In genomic region chr9:88766778-88767503, GRCh38 we compare ENCODE assay signal across 19 cellular contexts.
DNase-seq lines count a peak whose midpoint lies in the region; ATAC-seq, FAIRE-seq and TF ChIP-seq lines count a peak whose summit lies in the region.
"Had no signal": no experiment of that assay in that cellular context is flagged by ENCODE, and none has a peak within 500 bp of the region (broad histone marks: within the 10 kb centered on the region; RNA-seq: fewer than 3 reads in every experiment).

No MANE protein-coding gene starts in this region.

- H3K27me3 Mint-ChIP-seq in nephron (ENCODE audit: low read depth) (no peaks in the 10 kb centered on the region), T-cell (peaks cover 2 to 6% of the 10 kb centered on the region in 2 donors)

- no peak overlapping the region for H3K4me3 ChIP-seq in endothelial cell of umbilical vein (replicated peaks in 1 of 3; ENCODE audit: insufficient read depth in 1 of 3, low read depth in 1 of 3, low read length in 3 of 3)
- H3K4me3 ChIP-seq in right atrium auricular region = no peak overlapping the region
- no peak overlapping the region for H3K4me3 ChIP-seq in tibial artery
- H3K4me3 ChIP-seq: body of pancreas, prostate gland, suprapubic skin had no signal

- CTCF ChIA-PET in RWPE1 (lab: Yijun Ruan, JAX) = no interaction called here
- CTCF ChIA-PET in endothelial cell of umbilical vein (lab: Charles Lee) = interaction anchor here (1.2 kb wide), 1 partner anchor 11 kb away, joined by 3 read pairs; no protein-coding TSS in a partner anchor
- CTCF ChIA-PET in T-cell (lab: Charles Lee) = no interaction called here

- no peaks in the 10 kb centered on the region for H3K9me3 ChIP-seq in endothelial cell of umbilical vein (replicated peaks; ENCODE audit: control insufficient read depth, insufficient read depth, low read length)
- no peaks in the 10 kb centered on the region for H3K9me3 ChIP-seq in right atrium auricular region
- no peaks in the 10 kb centered on the region for H3K9me3 ChIP-seq in tibial artery
- H3K9me3 ChIP-seq: body of pancreas, prostate gland, suprapubic skin had no signal

- ATAC-seq in T-cell (replicated peaks in 1 of 4) = no peak
- ATAC-seq in GM19324 (IDR thresholded peaks at IDR 0.05; ENCODE audit: low FRiP score, unreplicated experiment) = no peak
- ATAC-seq: body of pancreas, left lobe of liver had no signal

- no peak overlapping the region for H3K4me2 ChIP-seq in endothelial cell of umbilical vein (ENCODE audit: insufficient read depth, low read length)

- no TSS peak for BruUV-seq in endothelial cell of umbilical vein (replicated peaks; lab: Mats Ljungman, UMichigan)

- peaks cover 26% of the 10 kb centered on the region for H3K4me1 ChIP-seq in endothelial cell of umbilical vein (ENCODE audit: control insufficient read depth, extremely low read depth, insufficient read depth, low read length)
- no peaks in the 10 kb centered on the region for H3K4me1 ChIP-seq in right atrium auricular region
- no peaks in the 10 kb centered on the region for H3K4me1 ChIP-seq in tibial artery
- H3K4me1 ChIP-seq: body of pancreas, prostate gland, suprapubic skin had no signal

- TF ChIP-seq CTCF in RWPE1 (conservative IDR thresholded peaks at IDR 0.05; ENCODE audit: low read depth) = no peak
- no peak for TF ChIP-seq CTCF in endothelial cell of umbilical vein (IDR thresholded peaks at IDR 0.05; ENCODE audit: extremely low read depth in 1 of 2, insufficient read depth in 1 of 2, low read depth in 1 of 2, low read length in 2 of 2)
- TF ChIP-seq CTCF in nephron (IDR thresholded peaks at IDR 0.05; ENCODE audit: unreplicated experiment in 3 of 3) = no peak
- no peak for TF ChIP-seq CTCF in right atrium auricular region (IDR thresholded peaks at IDR 0.05)
- TF ChIP-seq CTCF in tibial artery (IDR thresholded peaks at IDR 0.05) = no peak

- H3K36me3 Mint-ChIP-seq in nephron (ENCODE audit: low read depth) = no peaks in the 10 kb centered on the region
- no peaks in the 10 kb centered on the region for H3K36me3 Mint-ChIP-seq in T-cell

- FAIRE-seq in endothelial cell of umbilical vein (lab: Jason Lieb, UNC) = no peak
- FAIRE-seq: GM12891 had no signal

- H3K4me1 Mint-ChIP-seq in nephron = peaks cover 9% of the 10 kb centered on the region
- no peaks in the 10 kb centered on the region for H3K4me1 Mint-ChIP-seq in T-cell

- no peak overlapping the region for H3K9ac ChIP-seq in endothelial cell of umbilical vein (replicated peaks; ENCODE audit: extremely low read depth, insufficient read depth, low read length)

- H3K27ac Mint-ChIP-seq in nephron (peak overlapping the region in 2 of 3 experiments; percentile 28 to 70), T-cell (no peak overlapping the region)
- H3K27ac Mint-ChIP-seq: endodermal cell had no signal

- dilution Hi-C loops in endothelial cell of umbilical vein (cut with MboI; ENCODE audit: extremely low pct_ligation_motif_present, low sequenced_read_pairs) = no loop called here

- POLR2A ChIA-PET in RWPE1 (lab: Yijun Ruan, JAX; ENCODE audit: low non-redundant PET) = no interaction called here
- POLR2A ChIA-PET in endothelial cell of umbilical vein (lab: Charles Lee) = interaction anchor here (1.1 kb wide), 1 partner anchor 11 kb away, joined by 3 read pairs; no protein-coding TSS in a partner anchor
- POLR2A ChIA-PET in T-cell (lab: Charles Lee) = no interaction called here

- peaks cover 16% of the 10 kb centered on the region for H3K9me3 Mint-ChIP-seq in nephron
- no peaks in the 10 kb centered on the region for H3K9me3 Mint-ChIP-seq in T-cell
- H3K9me3 Mint-ChIP-seq: endodermal cell had no signal

- H3K27me3 ChIP-seq in endothelial cell of umbilical vein (ENCODE audit: control insufficient read depth in 2 of 2, insufficient read depth in 2 of 2, low read length in 2 of 2) = no peaks in the 10 kb centered on the region
- H3K27me3 ChIP-seq in right atrium auricular region = no peaks in the 10 kb centered on the region
- H3K27me3 ChIP-seq in tibial artery = no peaks in the 10 kb centered on the region
- H3K27me3 ChIP-seq: body of pancreas, suprapubic skin had no signal

- H2AFZ ChIP-seq in endothelial cell of umbilical vein (ENCODE audit: low read depth, low read length) = peak overlapping the region; percentile 54

- peak; percentile 87 for DNase-seq in EL
- peak; percentile 71 for DNase-seq in RWPE1 (ENCODE audit: low spot score)
- DNase-seq in endothelial cell of umbilical vein (ENCODE audit: low read depth, low spot score) = no peak
- DNase-seq in T-cell = no peak
- DNase-seq in right atrium auricular region (ENCODE audit: low spot score) = no peak
- no peak for DNase-seq in tibial artery
- DNase-seq: activated CD8-positive, alpha-beta memory T cell treated with anti-CD3 and anti-CD28 coated beads for 24 hours; activated effector memory CD4-positive, alpha-beta T cell treated with anti-CD3 and anti-CD28 coated beads, Interleukin-2, amount 50 U/mL, for 16 hours; body of pancreas; DND-41; endodermal cell; NCI-H2171 treated with DMSO at 0.1 percent for 48 hours had no signal

- intact Hi-C loops in endothelial cell of umbilical vein (cut with micrococcal nuclease) (no loop called here), tibial artery (cut with DNase I; ENCODE audit: low total_unique reads) (no loop called here)

- H3K27ac ChIP-seq in RWPE1 (no peak overlapping the region), endothelial cell of umbilical vein (ENCODE audit: insufficient read depth, low read depth, low read length) (no peak overlapping the region), right atrium auricular region (no peak overlapping the region), tibial artery (no peak overlapping the region)
- H3K27ac ChIP-seq: body of pancreas, C4-2B, prostate gland, suprapubic skin had no signal

- H3K4me3 Mint-ChIP-seq in nephron = no peak overlapping the region
- H3K4me3 Mint-ChIP-seq in T-cell = no peak overlapping the region
- H3K4me3 Mint-ChIP-seq: endodermal cell had no signal

- no peaks in the 10 kb centered on the region for H3K79me2 ChIP-seq in endothelial cell of umbilical vein (ENCODE audit: control insufficient read depth, insufficient read depth, low read length)

- no peaks in the 10 kb centered on the region for H4K20me1 ChIP-seq in endothelial cell of umbilical vein (replicated peaks; ENCODE audit: control insufficient read depth, extremely low read depth, insufficient read depth, low read length)

- no peaks in the 10 kb centered on the region for H3K9me1 ChIP-seq in endothelial cell of umbilical vein (replicated peaks; ENCODE audit: control insufficient read depth, extremely low read depth, insufficient read depth, low read length)

- TF ChIP-seq POLR2A in endothelial cell of umbilical vein (IDR thresholded peaks at IDR 0.05; ENCODE audit: low read depth, low read length) = no peak

- H3K36me3 ChIP-seq in endothelial cell of umbilical vein (ENCODE audit: control insufficient read depth in 2 of 2, extremely low read depth in 1 of 2, insufficient read depth in 2 of 2, low read length in 2 of 2) = no peaks in the 10 kb centered on the region
- no peaks in the 10 kb centered on the region for H3K36me3 ChIP-seq in right atrium auricular region
- H3K36me3 ChIP-seq in tibial artery = no peaks in the 10 kb centered on the region
- H3K36me3 ChIP-seq: prostate gland, suprapubic skin had no signal

TF ChIP-seq in endothelial cell of umbilical vein, 7 proteins besides CTCF, POLR2A, EP300 and RAD21:
- TF ChIP-seq FOS (IDR thresholded peaks at IDR 0.05; ENCODE audit: borderline replicate concordance, insufficient read depth, low read length) = no peak
- TF ChIP-seq POLR2AphosphoS5 (IDR thresholded peaks at IDR 0.05; ENCODE audit: insufficient read depth, low read depth, low read length) = no peak
- no peak for TF ChIP-seq GATA2 (IDR thresholded peaks at IDR 0.05; ENCODE audit: insufficient read depth, insufficient read length, low read depth, low read length)
- TF ChIP-seq EZH2 (IDR thresholded peaks at IDR 0.05; ENCODE audit: borderline replicate concordance, low read depth, low read length, severe bottlenecking) = no peak
- TF ChIP-seq MAX (IDR thresholded peaks at IDR 0.05; ENCODE audit: insufficient read depth, insufficient read length) = no peak
- TF ChIP-seq MYC (IDR thresholded peaks at IDR 0.05; ENCODE audit: low read depth, low read length) = no peak

Comparison
In these comparisons a context has a peak if more than half of its experiments do, and no peak if none do; other contexts are left out.
1. DNase-seq: peak in EL (single experiment) and RWPE1 (single experiment); none in endothelial cell of umbilical vein (single experiment), T-cell (0 of 34), right atrium auricular region (single experiment) and tibial artery (0 of 2).
2. H3K27ac Mint-ChIP-seq: peak in nephron (2 of 3); none in T-cell (0 of 2).